ENCODE assay signal across 1 cellular context in the genomic region with DNA sequence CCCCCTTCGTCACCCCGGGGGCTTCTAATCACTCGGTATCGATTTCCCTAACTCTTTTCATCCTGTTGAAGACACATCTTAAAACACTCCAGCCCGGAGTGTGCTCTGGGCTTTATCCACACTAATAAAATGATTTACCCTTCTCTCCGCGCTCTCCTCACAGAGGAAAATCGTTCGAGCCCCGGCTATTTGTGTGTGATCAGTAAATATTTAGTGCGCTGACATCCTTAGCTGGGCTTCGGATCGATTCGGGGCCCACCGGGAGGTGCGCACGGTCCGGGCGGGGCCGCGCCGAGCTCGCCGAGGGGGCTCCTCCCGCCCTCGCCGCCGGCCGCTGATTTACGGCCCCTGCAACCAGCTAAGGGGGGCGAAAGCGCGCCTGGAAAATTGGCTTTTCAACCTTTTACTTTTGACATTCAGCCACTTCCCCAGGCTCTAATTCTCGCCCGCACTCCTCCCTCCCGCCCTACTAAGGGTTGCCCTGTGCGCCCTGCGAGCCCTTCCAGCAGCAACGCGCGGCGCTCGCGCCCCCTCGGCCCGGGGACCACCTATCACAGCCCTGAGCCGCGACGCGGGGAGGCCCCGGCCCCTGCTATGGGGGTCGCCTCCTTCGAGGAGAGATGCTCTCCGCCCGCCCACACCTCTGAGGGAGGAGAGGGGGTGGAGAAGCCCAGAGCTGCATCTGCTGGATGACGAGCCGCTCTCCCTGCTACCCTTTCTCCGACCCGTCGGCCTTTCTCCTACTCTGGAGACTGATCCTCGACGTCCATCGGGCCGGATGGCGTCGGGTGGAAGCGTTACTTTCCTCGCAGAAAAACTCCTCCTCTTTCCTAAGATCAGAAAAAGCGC.
TF ChIP-seq lines count a peak whose summit lies in the region.

No MANE protein-coding gene starts in this region.

TF ChIP-seq in IMR-90, 13 proteins besides CTCF, POLR2A, EP300 and RAD21:
- TF ChIP-seq BHLHE40 (IDR thresholded peaks at IDR 0.05; ENCODE audit: low read depth, low read length) = no peak
- TF ChIP-seq SMC3 (IDR thresholded peaks at IDR 0.05; ENCODE audit: low read depth, low read length) = no peak
